ENCODE assay signal across 8 cellular contexts in genomic region chr12:101407438-101408345, GRCh38. TPM values are rescaled to one million over a fixed set of nuclear protein-coding genes. Genes with fewer than 3 reads are reported as not detected.
DNase-seq lines count a peak whose midpoint lies in the region; ATAC-seq, FAIRE-seq and TF ChIP-seq lines count a peak whose summit lies in the region.

ARL1 (minus strand) TSS chr12:101407772; CDS start chr12:101407645, 127 bp downstream.

- FAIRE-seq in urothelium cell line (lab: Jason Lieb, UNC), result no peak

- TF ChIP-seq CTCF in right atrium auricular region (IDR thresholded peaks at IDR 0.05), result no peak

- H3K9me3 ChIP-seq in right atrium auricular region, result no peaks in the 10 kb centered on the region

- peaks cover 0 to 21% of the 10 kb centered on the region in 2 donors for H3K4me1 ChIP-seq in right atrium auricular region

- no peaks in the 10 kb centered on the region for H3K27me3 ChIP-seq in right atrium auricular region

- no peaks in the 10 kb centered on the region for H3K36me3 ChIP-seq in right atrium auricular region

- DNase-seq in NCI-H1694 treated with DMSO at 0.1 percent for 48 hours (lab: John Stamatoyannopoulos, UW) (peak; percentile 78), T-helper 2 cell (peak; percentile 43 to 82 (median 62)), right atrium auricular region (ENCODE audit: low spot score) (peak; percentile 85), pulmonary artery endothelial cell (ENCODE audit: low read depth, low spot score) (peak; percentile 69), urothelium cell line (ENCODE audit: low spot score) (peak; percentile 82)

- ATAC-seq in GM18499 (IDR thresholded peaks at IDR 0.05; ENCODE audit: insufficient read depth, unreplicated experiment) (peak; percentile 49), HG02884 (IDR thresholded peaks at IDR 0.05; ENCODE audit: unreplicated experiment) (peak; percentile 72)

- peak within 1 kb of the TSS; percentile 85 to 90 for H3K4me3 ChIP-seq in right atrium auricular region

- H3K27ac ChIP-seq in angular gyrus (ENCODE audit: low read depth, low read length) (peak within 1 kb of the TSS; percentile 92), right atrium auricular region (peak within 1 kb of the TSS; percentile 94 to 95)

RNA-seq across cellular contexts. Expression of gene ARL1, which starts in this region (rescaled TPM):
- total RNA-seq in right atrium auricular region (10 to 100 TPM; 63.7 to 74.2 TPM), pulmonary artery endothelial cell (92.5 and 125 TPM in 2 replicates)

Comparison
In these comparisons a context has a peak if more than half of its experiments do, and no peak if none do; other contexts are left out.
1. Peak in every context shown above with its lines: DNase-seq, ATAC-seq, H3K4me3 ChIP-seq and H3K27ac ChIP-seq.